In genomic region chr2:238286551-238286950, GRCh38 we compare ENCODE assay signal across 8 cellular contexts. TPM values are rescaled to one million over a fixed set of nuclear protein-coding genes. Genes with fewer than 3 reads are reported as not detected.
DNase-seq lines count a peak whose midpoint lies in the region; ATAC-seq and TF ChIP-seq lines count a peak whose summit lies in the region.

No MANE protein-coding gene starts in this region.

- TF ChIP-seq POLR2A in uterus (IDR thresholded peaks at IDR 0.05), result peak; percentile 15 to 47

- H3K27me3 ChIP-seq in uterus, result no peaks in the 10 kb centered on the region
- no peaks in the 10 kb centered on the region for H3K27me3 ChIP-seq in BE2C

- BruUV-seq in Calu3 (replicated peaks; lab: Mats Ljungman, UMichigan), result TSS peak; percentile 42

- H3K9me3 Mint-ChIP-seq in Calu3 (ENCODE audit: low read depth, unreplicated experiment) (no peaks in the 10 kb centered on the region), memory B cell (no peaks in the 10 kb centered on the region)

- peak overlapping the region; percentile 90 for H3K4me3 Mint-ChIP-seq in Calu3 (ENCODE audit: low read depth, unreplicated experiment)
- no peak overlapping the region for H3K4me3 Mint-ChIP-seq in memory B cell

- H3K4me3 ChIP-seq in uterus, result peak overlapping the region in 1 of 2 donors; percentile 85
- H3K4me3 ChIP-seq in BE2C (ENCODE audit: low read depth, low read length), result no peak overlapping the region; the same call in 1 of the 2 replicates

- ATAC-seq in memory B cell (ENCODE audit: low read depth), result no peak
- ATAC-seq in HG02884 (IDR thresholded peaks at IDR 0.05; ENCODE audit: unreplicated experiment), result no peak

- DNase-seq in Calu3 (peak; percentile 62), NCI-H1694 treated with DMSO at 0.1 percent for 48 hours (lab: John Stamatoyannopoulos, UW) (peak; percentile 67), cerebellar cortex (ENCODE audit: low spot score) (peak; percentile 17), memory B cell (ENCODE audit: low spot score in 2 of 2) (no peak), uterus (peak; percentile 70), BE2C (no peak)
- DNase-seq in activated effector memory CD4-positive, alpha-beta T cell treated with anti-CD3 and anti-CD28 coated beads, Interleukin-2, amount 50 U/mL, for 16 hours, result no peak

- intact Hi-C loops in Calu3 (cut with micrococcal nuclease; ENCODE audit: unreplicated experiment), result loop anchor here (5.0 kb wide), 1 partner anchor 36 kb away; the partner anchor contains the start of gene TRAF3IP1
- intact Hi-C loops in uterus (cut with DNase I; ENCODE audit: low total_unique reads), result no loop called here

- no peak for TF ChIP-seq CTCF in Calu3 (IDR thresholded peaks at IDR 0.05; ENCODE audit: unreplicated experiment)
- peak in 1 of 4 experiments; percentile 9 for TF ChIP-seq CTCF in uterus (IDR thresholded peaks at IDR 0.05)
- no peak for TF ChIP-seq CTCF in BE2C (IDR thresholded peaks at IDR 0.05; ENCODE audit: low read depth, low read length)

- H3K4me1 ChIP-seq in uterus, result peaks cover 12 to 13% of the 10 kb centered on the region in 2 donors
- no peaks in the 10 kb centered on the region for H3K4me1 ChIP-seq in BE2C

- H3K36me3 Mint-ChIP-seq in Calu3 (ENCODE audit: insufficient read depth, unreplicated experiment) (peaks cover 53% of the 10 kb centered on the region), memory B cell (no peaks in the 10 kb centered on the region)

- peak overlapping the region; percentile 87 to 96 for H3K27ac ChIP-seq in uterus

- H3K4me1 Mint-ChIP-seq in Calu3 (ENCODE audit: low read depth, unreplicated experiment) (peaks cover 63% of the 10 kb centered on the region), memory B cell (peaks cover 45% of the 10 kb centered on the region)

- H3K9me3 ChIP-seq in uterus (no peaks in the 10 kb centered on the region), BE2C (no peaks in the 10 kb centered on the region)

- H3K36me3 ChIP-seq in uterus (no peaks in the 10 kb centered on the region), BE2C (no peaks in the 10 kb centered on the region; the same call in 1 of the 2 replicates)

- CTCF ChIA-PET in Calu3 (lab: Charles Lee), result interaction anchor here (1.8 to 3.0 kb wide), 2 partner anchors 14 to 19 kb away, joined by 4 to 15 read pairs; no protein-coding TSS in a partner anchor

- H3K27ac Mint-ChIP-seq in Calu3 (ENCODE audit: unreplicated experiment) (peak overlapping the region; percentile 97), memory B cell (peak overlapping the region; percentile 38)

- H3K27me3 Mint-ChIP-seq in Calu3 (ENCODE audit: unreplicated experiment), result no peaks in the 10 kb centered on the region
- no peaks in the 10 kb centered on the region for H3K27me3 Mint-ChIP-seq in memory B cell

RNA-seq across cellular contexts. Expression of gene PER2, which starts 1.9 kb away (rescaled TPM):
- total RNA-seq in Calu3 (2022) (14.0 and 14.8 TPM in 2 replicates), uterus (10 to 100 TPM in 3 of 4 donors, 1 to 10 TPM in 1; 2.9 to 40.9 (median 19.9) TPM)
- 15.7 TPM for polyA plus RNA-seq in BE2C (2012; ENCODE audit: insufficient read depth, insufficient read length, low read depth)

RNA-seq across cellular contexts. Expression of gene TRAF3IP1, which starts 33.8 kb away (rescaled TPM):
- total RNA-seq in Calu3 (2022) (18.6 and 21.2 TPM in 2 replicates), uterus (10 to 100 TPM; 12.6 to 41.8 (median 27.6) TPM)
- 7.3 TPM for polyA plus RNA-seq in BE2C (2012; ENCODE audit: insufficient read depth, insufficient read length, low read depth)

RNA-seq across cellular contexts. Expression of gene HES6, which starts 46.7 kb away (rescaled TPM):
- total RNA-seq in Calu3 (2022) (5.9 and 8.0 TPM in 2 replicates), uterus (10 to 100 TPM in 2 of 4 donors, 1 to 10 TPM in 1, not detected in 1; 9.5 to 33.3 (median 10.2) TPM)
- 55.3 TPM for polyA plus RNA-seq in BE2C (2012; ENCODE audit: insufficient read depth, insufficient read length, low read depth)

Comparison
In these comparisons a context has a peak if more than half of its experiments do, and no peak if none do; other contexts are left out.
1. DNase-seq: peak in Calu3 (single experiment), NCI-H1694 treated with DMSO at 0.1 percent for 48 hours (single experiment), cerebellar cortex (single experiment) and uterus (2 of 2); none in memory B cell (0 of 2), activated effector memory CD4-positive, alpha-beta T cell treated with anti-CD3 and anti-CD28 coated beads, Interleukin-2, amount 50 U/mL, for 16 hours (single experiment) and BE2C (single experiment).